Comparison of ENCODE assay signal across 8 cellular contexts in the genomic region with DNA sequence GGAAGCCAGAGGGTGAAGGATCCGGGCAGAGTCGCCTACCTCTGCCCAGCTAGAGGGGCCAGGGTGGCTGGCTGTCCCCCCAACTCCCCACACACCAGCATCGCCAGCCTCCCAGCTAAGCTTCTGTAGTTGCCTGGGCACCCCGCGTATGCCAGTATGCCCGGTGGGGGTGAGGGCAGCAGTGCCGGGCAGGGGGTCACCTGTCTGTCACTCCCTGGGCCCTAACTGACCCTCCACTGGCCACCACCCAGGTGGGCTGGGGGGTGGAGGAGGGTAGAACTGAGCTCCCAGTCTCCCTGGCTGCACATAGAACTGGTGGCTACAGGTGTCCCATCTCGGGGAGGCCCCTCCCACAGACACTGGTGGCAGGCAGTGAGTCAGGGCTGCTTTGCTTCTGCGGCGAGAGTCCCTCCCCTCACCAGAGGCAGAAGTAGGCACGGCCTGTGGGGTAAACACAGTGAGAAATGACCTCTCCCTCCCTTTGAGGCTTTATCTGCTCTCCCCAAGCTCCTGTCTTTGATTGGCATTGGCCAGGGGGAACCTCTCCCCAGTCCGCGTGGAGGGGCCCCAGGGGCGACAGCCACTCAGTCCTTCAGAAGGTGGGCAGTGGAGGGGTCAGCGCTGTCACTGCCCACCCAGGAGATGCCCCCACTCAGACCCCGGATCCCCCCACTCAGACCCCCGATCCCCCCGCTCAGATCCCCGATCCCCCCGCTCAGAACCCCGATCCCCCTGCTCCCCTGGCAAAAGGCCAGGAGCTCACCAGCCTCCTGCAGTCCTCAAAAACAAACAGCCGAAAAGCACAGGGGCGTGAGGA. TPM values are rescaled to one million over a fixed set of nuclear protein-coding genes. Genes with fewer than 3 reads are reported as not detected.
DNase-seq lines count a peak whose midpoint lies in the region; ATAC-seq, FAIRE-seq and TF ChIP-seq lines count a peak whose summit lies in the region.

No MANE protein-coding gene starts in this region.

- no peak for TF ChIP-seq CTCF in CD4-positive, alpha-beta T cell (IDR thresholded peaks at IDR 0.05)
- no peak for TF ChIP-seq CTCF in kidney (IDR thresholded peaks at IDR 0.05; ENCODE audit: borderline replicate concordance, extremely low read depth, insufficient read depth)

- intact Hi-C loops in CD4-positive, alpha-beta T cell (cut with DNase I, micrococcal nuclease), result no loop called here
- intact Hi-C loops in kidney (cut with DNase I), result no loop called here

- H3K36me3 ChIP-seq in kidney (ENCODE audit: control insufficient read depth in 1 of 2, insufficient read depth in 2 of 2, low read length in 2 of 2), result no peaks in the 10 kb centered on the region

- peaks cover 14% of the 10 kb centered on the region for H3K27me3 Mint-ChIP-seq in CD4-positive, alpha-beta T cell
- H3K27me3 Mint-ChIP-seq in T-cell, result peaks cover 11 to 35% of the 10 kb centered on the region in 2 donors

- H3K9me3 ChIP-seq in CD4-positive, alpha-beta T cell (ENCODE audit: control insufficient read depth, low read length), result no peaks in the 10 kb centered on the region
- H3K9me3 ChIP-seq in kidney (ENCODE audit: control insufficient read depth in 1 of 2, low read length in 2 of 2), result no peaks in the 10 kb centered on the region

- peak; percentile 67 for ATAC-seq in CD4-positive, alpha-beta T cell (ENCODE audit: poor library complexity)
- ATAC-seq in T-cell (replicated peaks in 1 of 4), result peak in 3 of 4 experiments; percentile 57 to 62 (median 61)
- no peak for ATAC-seq in HG03175 (IDR thresholded peaks at IDR 0.05; ENCODE audit: unreplicated experiment)

- no peaks in the 10 kb centered on the region for H3K36me3 Mint-ChIP-seq in CD4-positive, alpha-beta T cell (ENCODE audit: low read depth)
- no peaks in the 10 kb centered on the region for H3K36me3 Mint-ChIP-seq in T-cell

- DNase-seq in CD4-positive, alpha-beta T cell, result peak in 6 of 10 experiments; percentile 8 to 46 (median 37)
- DNase-seq in H54 (ENCODE audit: insufficient read length, low spot score) (peak; percentile 98), T-cell (peak in 4 of 34 experiments; percentile 14 to 37 (median 28)), kidney (peak; percentile 58), ecto neural progenitor cell (ENCODE audit: low spot score) (no peak), retina (no peak), NCI-H128 (lab: John Stamatoyannopoulos, UW; ENCODE audit: unreplicated experiment) (no peak)

- H3K4me1 Mint-ChIP-seq in CD4-positive, alpha-beta T cell (ENCODE audit: low read depth), result peaks cover 24% of the 10 kb centered on the region
- peaks cover 4 to 30% (median 16%) of the 10 kb centered on the region in 3 donors for H3K4me1 Mint-ChIP-seq in T-cell

- H3K4me1 ChIP-seq in kidney (ENCODE audit: control insufficient read depth in 1 of 2, insufficient read depth in 1 of 2, low read depth in 1 of 2, low read length in 2 of 2), result no peaks in the 10 kb centered on the region

- peak overlapping the region; percentile 30 for H3K4me3 Mint-ChIP-seq in CD4-positive, alpha-beta T cell
- H3K4me3 Mint-ChIP-seq in T-cell, result no peak overlapping the region

- no peaks in the 10 kb centered on the region for H3K9me3 Mint-ChIP-seq in CD4-positive, alpha-beta T cell
- H3K9me3 Mint-ChIP-seq in T-cell, result no peaks in the 10 kb centered on the region

- H3K27ac Mint-ChIP-seq in CD4-positive, alpha-beta T cell, result no peak overlapping the region
- no peak overlapping the region for H3K27ac Mint-ChIP-seq in T-cell

- H3K4me3 ChIP-seq in kidney (ENCODE audit: low read length in 2 of 2), result no peak overlapping the region

- H3K9ac ChIP-seq in kidney (ENCODE audit: low read length in 2 of 2), result no peak overlapping the region

- peak; percentile 58 for FAIRE-seq in H54 (lab: Jason Lieb, UNC)
- no peak for FAIRE-seq in kidney (lab: Jason Lieb, UNC)

- no peak for TF ChIP-seq POLR2A in H54 (IDR thresholded peaks at IDR 0.05; ENCODE audit: low read depth, low read length)

- POLR2A ChIA-PET in CD4-positive, alpha-beta T cell (lab: Charles Lee), result interaction anchor here (4.3 kb wide), 1 partner anchor 84 kb away, joined by 17 read pairs; a partner anchor contains a TSS
- POLR2A ChIA-PET in T-cell (lab: Charles Lee), result no interaction called here

- CTCF ChIA-PET in CD4-positive, alpha-beta T cell (lab: Charles Lee), result no interaction called here
- CTCF ChIA-PET in T-cell (lab: Charles Lee), result no interaction called here

- peaks cover 29% of the 10 kb centered on the region for H3K27me3 ChIP-seq in CD4-positive, alpha-beta T cell (ENCODE audit: control insufficient read depth, insufficient read depth, low read length)

- H3K27ac ChIP-seq in CD4-positive, alpha-beta T cell (ENCODE audit: low read depth, low read length), result no peak overlapping the region
- H3K27ac ChIP-seq in kidney (ENCODE audit: low read depth in 2 of 2, low read length in 2 of 2), result no peak overlapping the region

RNA-seq across cellular contexts. Expression of a gene that starts 2.5 kb away (rescaled TPM):
- total RNA-seq in CD4-positive, alpha-beta T cell, result under 1 TPM; 0.55 to 0.56 TPM
- under 1 TPM in 3 of 5 donors, not detected in 2; 0.33 to 0.63 (median 0.53) TPM for total RNA-seq in T-cell
- 0.09 TPM for total RNA-seq in kidney
- polyA plus RNA-seq in kidney (ENCODE audit: insufficient read depth, low read depth, low replicate concordance), result not detected

Comparison
In these comparisons a context has a peak if more than half of its experiments do, and no peak if none do; other contexts are left out.
1. DNase-seq: peak in CD4-positive, alpha-beta T cell (6 of 10), H54 (single experiment) and kidney (single experiment); none in ecto neural progenitor cell (single experiment), retina (single experiment) and NCI-H128 (single experiment).